In the genomic region with DNA sequence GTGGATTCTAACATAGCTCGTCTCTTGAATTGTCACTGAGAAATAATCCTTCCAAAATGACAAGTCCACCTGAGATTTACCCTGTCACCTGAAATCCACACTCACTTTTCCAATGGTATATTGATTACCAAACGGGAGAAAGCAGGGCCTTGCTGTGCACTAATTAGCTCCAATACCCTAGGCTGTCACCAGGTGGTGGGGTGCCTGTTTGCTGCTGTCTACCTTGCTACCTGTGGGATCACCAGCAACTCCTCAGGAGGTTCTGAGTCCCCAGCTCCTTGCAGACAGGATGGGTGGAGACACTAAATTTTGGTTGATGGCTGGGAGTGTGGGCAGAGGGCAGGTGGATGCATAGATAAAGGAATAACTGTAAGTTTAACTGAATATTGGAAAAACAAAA, we compare ENCODE assay signal across 1 cellular context.
TF ChIP-seq lines count a peak whose summit lies in the region.

No MANE protein-coding gene starts in this region.

TF ChIP-seq in IMR-90, 13 proteins besides CTCF, POLR2A, EP300 and RAD21 (continued from another document):
- no peak for TF ChIP-seq RCOR1 (IDR thresholded peaks at IDR 0.05; ENCODE audit: insufficient replicate concordance, low read length)
- TF ChIP-seq MXI1 (IDR thresholded peaks at IDR 0.05; ENCODE audit: borderline replicate concordance, low read depth, low read length): no peak
- TF ChIP-seq, protein P1, sequence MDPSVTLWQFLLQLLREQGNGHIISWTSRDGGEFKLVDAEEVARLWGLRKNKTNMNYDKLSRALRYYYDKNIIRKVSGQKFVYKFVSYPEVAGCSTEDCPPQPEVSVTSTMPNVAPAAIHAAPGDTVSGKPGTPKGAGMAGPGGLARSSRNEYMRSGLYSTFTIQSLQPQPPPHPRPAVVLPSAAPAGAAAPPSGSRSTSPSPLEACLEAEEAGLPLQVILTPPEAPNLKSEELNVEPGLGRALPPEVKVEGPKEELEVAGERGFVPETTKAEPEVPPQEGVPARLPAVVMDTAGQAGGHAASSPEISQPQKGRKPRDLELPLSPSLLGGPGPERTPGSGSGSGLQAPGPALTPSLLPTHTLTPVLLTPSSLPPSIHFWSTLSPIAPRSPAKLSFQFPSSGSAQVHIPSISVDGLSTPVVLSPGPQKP (IDR thresholded peaks at IDR 0.05; ENCODE audit: borderline replicate concordance, low read depth, low read length): no peak
- no peak for TF ChIP-seq FOS (IDR thresholded peaks at IDR 0.05; ENCODE audit: low read depth, low read length)
- TF ChIP-seq CEBPB (IDR thresholded peaks at IDR 0.05; ENCODE audit: low read depth, low read length): no peak
- no peak for TF ChIP-seq BHLHE40 (IDR thresholded peaks at IDR 0.05; ENCODE audit: low read depth, low read length)
- no peak for TF ChIP-seq CHD1 (IDR thresholded peaks at IDR 0.05; ENCODE audit: low read depth, low read length)
- TF ChIP-seq SMC3 (IDR thresholded peaks at IDR 0.05; ENCODE audit: low read depth, low read length): no peak
- no peak for TF ChIP-seq MAFK (IDR thresholded peaks at IDR 0.05; ENCODE audit: low read depth, low read length)
- TF ChIP-seq MAZ (IDR thresholded peaks at IDR 0.05; ENCODE audit: borderline replicate concordance, low read depth, low read length): no peak
- TF ChIP-seq NFE2L2 (IDR thresholded peaks at IDR 0.05; ENCODE audit: low read depth, low read length): no peak
